ENCODE assay signal across 1 cellular context in genomic region chr15:59594493-59594942, GRCh38.
A peak's percentile ranks its signal among the peaks of the same experiment; 100 is the strongest.
TF ChIP-seq lines count a peak whose summit lies in the region.

No MANE protein-coding gene starts in this region.

TF ChIP-seq in HepG2, 621 proteins besides CTCF, POLR2A, EP300 and RAD21 (continued from another document and continues in another):
- TF ChIP-seq ETS1 (CRISPR knock-in tag; IDR thresholded peaks at IDR 0.05), result no peak
- TF ChIP-seq PRDM4 (CRISPR knock-in tag; IDR thresholded peaks at IDR 0.05; ENCODE audit: borderline replicate concordance), result no peak
- no peak for TF ChIP-seq DRAP1 (CRISPR knock-in tag; IDR thresholded peaks at IDR 0.05)
- TF ChIP-seq HDAC1 (CRISPR knock-in tag; IDR thresholded peaks at IDR 0.05), result no peak
- no peak for TF ChIP-seq NR0B2 (CRISPR knock-in tag; IDR thresholded peaks at IDR 0.05)
- no peak for TF ChIP-seq ZNF530 (CRISPR knock-in tag; IDR thresholded peaks at IDR 0.05; ENCODE audit: low read depth)
- TF ChIP-seq HOXA5 (CRISPR knock-in tag; IDR thresholded peaks at IDR 0.05), result no peak
- TF ChIP-seq PLSCR1 (CRISPR knock-in tag; IDR thresholded peaks at IDR 0.05; ENCODE audit: borderline replicate concordance), result no peak
- 0 out of 2 replicates have a peak, but pooled peaks have one; percentile 51 for TF ChIP-seq GLI4 (CRISPR knock-in tag; IDR thresholded peaks at IDR 0.05; ENCODE audit: borderline replicate concordance)
- no peak for TF ChIP-seq MXD4 (CRISPR knock-in tag; IDR thresholded peaks at IDR 0.05)
- no peak for TF ChIP-seq NFYB (CRISPR knock-in tag; IDR thresholded peaks at IDR 0.05)
- TF ChIP-seq ZNF275 (CRISPR knock-in tag; IDR thresholded peaks at IDR 0.05; ENCODE audit: borderline replicate concordance), result no peak
- TF ChIP-seq NONO (IDR thresholded peaks at IDR 0.05), result no peak
- TF ChIP-seq NONO (CRISPR knock-in tag; conservative IDR thresholded peaks at IDR 0.05), result 0 out of 2 replicates have a peak, but pooled peaks have one; percentile 22
- TF ChIP-seq FOXO4 (CRISPR knock-in tag; conservative IDR thresholded peaks at IDR 0.05), result no peak
- no peak for TF ChIP-seq KLF6 (CRISPR knock-in tag; IDR thresholded peaks at IDR 0.05)
- TF ChIP-seq CEBPZ (IDR thresholded peaks at IDR 0.05; ENCODE audit: low read length), result no peak
- no peak for TF ChIP-seq CREB3 (CRISPR knock-in tag; IDR thresholded peaks at IDR 0.05)
- TF ChIP-seq SMC3 (IDR thresholded peaks at IDR 0.05; ENCODE audit: low read length), result no peak
- TF ChIP-seq ZFP91 (CRISPR knock-in tag; IDR thresholded peaks at IDR 0.05; ENCODE audit: borderline replicate concordance), result no peak
- TF ChIP-seq GPN1 (CRISPR knock-in tag; IDR thresholded peaks at IDR 0.05; ENCODE audit: borderline replicate concordance), result no peak
- no peak for TF ChIP-seq PHF5A (CRISPR knock-in tag; IDR thresholded peaks at IDR 0.05; ENCODE audit: low read depth, unreplicated experiment)
- no peak for TF ChIP-seq NFRKB (IDR thresholded peaks at IDR 0.05)
- no peak for TF ChIP-seq E2F2 (CRISPR knock-in tag; IDR thresholded peaks at IDR 0.05; ENCODE audit: borderline replicate concordance)
- peak; percentile 74 for TF ChIP-seq ARID5B (CRISPR knock-in tag; IDR thresholded peaks at IDR 0.05)
- TF ChIP-seq TRAFD1 (CRISPR knock-in tag; IDR thresholded peaks at IDR 0.05; ENCODE audit: borderline replicate concordance), result no peak
- no peak for TF ChIP-seq HNRNPL (IDR thresholded peaks at IDR 0.05; ENCODE audit: low read depth, low read length)
- no peak for TF ChIP-seq MTERF4 (CRISPR knock-in tag; IDR thresholded peaks at IDR 0.05)
- TF ChIP-seq IKZF1 (IDR thresholded peaks at IDR 0.05), result no peak
- TF ChIP-seq HDAC2 (CRISPR knock-in tag; IDR thresholded peaks at IDR 0.05), result peak; percentile 70
- TF ChIP-seq ZNF678 (CRISPR knock-in tag; IDR thresholded peaks at IDR 0.05), result no peak
- TF ChIP-seq FOXC1 (CRISPR knock-in tag; IDR thresholded peaks at IDR 0.05; ENCODE audit: borderline replicate concordance), result no peak
- TF ChIP-seq ZNF292 (CRISPR knock-in tag; IDR thresholded peaks at IDR 0.05; ENCODE audit: borderline replicate concordance, low read depth), result peak; percentile 47; the same call in 1 of the 2 replicates
